Comparison of ENCODE assay signal across 1 cellular context in genomic region chr1:114111731-114112661, GRCh38.
TF ChIP-seq lines count a peak whose summit lies in the region.

No MANE protein-coding gene starts in this region.

TF ChIP-seq in H1, 55 proteins besides CTCF, POLR2A, EP300 and RAD21 (continued from another document):
- TF ChIP-seq MAFK (IDR thresholded peaks at IDR 0.05; ENCODE audit: low read depth, low read length) (no peak), TAF7 (optimal IDR thresholded peaks at IDR 0.05; ENCODE audit: borderline replicate concordance, low read depth, low read length) (no peak), NANOG (IDR thresholded peaks at IDR 0.05; ENCODE audit: insufficient read depth, low read depth, low read length, poor library complexity, severe bottlenecking) (no peak), JUND (IDR thresholded peaks at IDR 0.05; ENCODE audit: low read length) (no peak)
